Comparison of ENCODE assay signal across 21 cellular contexts in the genomic region with DNA sequence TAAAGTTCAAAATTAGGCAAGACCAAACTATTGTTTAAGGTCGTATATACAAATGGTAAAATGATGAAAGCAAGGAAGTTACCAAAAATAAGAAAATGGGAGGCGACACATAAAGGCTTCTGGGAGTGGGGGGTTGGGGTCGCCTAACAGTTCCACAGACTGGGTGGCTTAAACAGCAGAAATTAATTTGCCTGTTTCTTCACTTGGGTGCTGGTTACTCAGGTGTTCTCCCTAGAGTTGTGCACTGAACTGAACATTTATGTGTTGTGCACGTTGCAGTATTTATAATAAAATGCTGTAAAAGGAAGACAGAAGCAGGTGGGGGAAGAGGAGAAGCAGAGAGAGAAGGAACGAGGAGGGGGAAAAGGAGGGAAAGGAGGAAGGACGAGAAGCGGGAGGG. TPM values are rescaled to one million over a fixed set of nuclear protein-coding genes. Genes with fewer than 3 reads are reported as not detected.
DNase-seq lines count a peak whose midpoint lies in the region; ATAC-seq and TF ChIP-seq lines count a peak whose summit lies in the region.
"Had no signal": no experiment of that assay in that cellular context is flagged by ENCODE, and none has a peak within 500 bp of the region (broad histone marks: within the 10 kb centered on the region; RNA-seq: fewer than 3 reads in every experiment).

No MANE protein-coding gene starts in this region.

- no peaks in the 10 kb centered on the region for H3K9me2 ChIP-seq in Karpas-422 (replicated peaks; ENCODE audit: insufficient read depth, low read length)

- 35 to 44% (median 43%) methylated on average over 7 of the region's 7 CpGs for WGBS in adrenal gland, 4 donors

- no peak for TF ChIP-seq POLR2A in adrenal gland (IDR thresholded peaks at IDR 0.05)

- no peak for DNase-seq in CD14-positive monocyte (ENCODE audit: low spot score)
- DNase-seq in Karpas-422, result peak; percentile 77
- peak in 2 of 7 donors; percentile 12 to 33 for DNase-seq in adrenal gland
- DNase-seq in NCI-H128 (lab: John Stamatoyannopoulos, UW; ENCODE audit: unreplicated experiment), result no peak
- DNase-seq in posterior vena cava (ENCODE audit: low spot score), result no peak
- DNase-seq: Calu3; CD8-positive, alpha-beta memory T cell; GDM1; NCI-H1436; NCI-H187 treated with DMSO at 0.1 percent for 48 hours; NCI-H2107; NCI-H69; SHP77 had no signal

- H4K20me1 ChIP-seq in Karpas-422 (ENCODE audit: insufficient read depth, low read depth, low read length), result no peaks in the 10 kb centered on the region

- no peak overlapping the region for H3K4me3 Mint-ChIP-seq in CD14-positive monocyte
- H3K4me3 Mint-ChIP-seq: CD8-positive, alpha-beta memory T cell; T-helper 1 cell treated with Interleukin-12 subunit alpha and Interleukin-12 subunit beta and Interleukin-4 antibody, amounts not matched to agents 30 μg/mL and 1 μg/mL, for 36 hours had no signal

- H3K27ac ChIP-seq in Karpas-422 (ENCODE audit: low read length) (peak overlapping the region; percentile 92), adrenal gland (peak overlapping the region in 3 of 5 donors; percentile 39 to 70 (median 52)), neutrophil (peak overlapping the region; percentile 80)

- no peak for ATAC-seq in HG03196 (IDR thresholded peaks at IDR 0.05; ENCODE audit: unreplicated experiment)

- H3K36me3 Mint-ChIP-seq in CD14-positive monocyte, result peaks cover 0 to 6% of the 10 kb centered on the region in 2 donors

- H3K9me3 Mint-ChIP-seq in CD14-positive monocyte, result peaks cover 8 to 24% (median 19%) of the 10 kb centered on the region in 7 donors
- H3K9me3 Mint-ChIP-seq: CD8-positive, alpha-beta memory T cell; T-helper 1 cell treated with Interleukin-12 subunit alpha and Interleukin-12 subunit beta and Interleukin-4 antibody, amounts not matched to agents 30 μg/mL and 1 μg/mL, for 36 hours had no signal

- H3K4me3 ChIP-seq in Karpas-422 (ENCODE audit: low read length) (peak overlapping the region; percentile 45; the same call in 1 of the 2 replicates), adrenal gland (no peak overlapping the region), neutrophil (ENCODE audit: low read depth in 1 of 2, low read length in 1 of 2) (no peak overlapping the region)
- H3K4me3 ChIP-seq: MG63 had no signal

- H2AFZ ChIP-seq in Karpas-422 (ENCODE audit: low read length), result peak overlapping the region; percentile 18; the same call in 1 of the 2 replicates

- H3K4me1 Mint-ChIP-seq in CD14-positive monocyte, result peaks cover 20% of the 10 kb centered on the region
- H3K4me1 Mint-ChIP-seq: CD8-positive, alpha-beta memory T cell had no signal

- peak overlapping the region; percentile 7 to 95 (median 93) for H3K27ac Mint-ChIP-seq in CD14-positive monocyte
- H3K27ac Mint-ChIP-seq: T-helper 1 cell treated with Interleukin-12 subunit alpha and Interleukin-12 subunit beta and Interleukin-4 antibody, amounts not matched to agents 30 μg/mL and 1 μg/mL, for 36 hours had no signal

- TF ChIP-seq CTCF in CD14-positive monocyte (IDR thresholded peaks at IDR 0.05) (no peak), adrenal gland (IDR thresholded peaks at IDR 0.05) (no peak), neutrophil (IDR thresholded peaks at IDR 0.05) (no peak)

- H3K36me3 ChIP-seq in Karpas-422 (ENCODE audit: insufficient read depth, low read length) (no peaks in the 10 kb centered on the region; the same call in 1 of the 2 replicates), adrenal gland (replicated peaks in 1 of 2) (no peaks in the 10 kb centered on the region), neutrophil (no peaks in the 10 kb centered on the region)
- H3K36me3 ChIP-seq: MG63 had no signal

- H3K27me3 Mint-ChIP-seq in CD14-positive monocyte (ENCODE audit: low read depth in 3 of 3), result peaks cover 0 to 6% (median 1%) of the 10 kb centered on the region in 3 donors

- H3K79me2 ChIP-seq in Karpas-422 (ENCODE audit: low read length), result no peaks in the 10 kb centered on the region

- H3K9ac ChIP-seq in Karpas-422 (ENCODE audit: low read length), result peak overlapping the region; percentile 49

- H3K4me1 ChIP-seq in Karpas-422 (ENCODE audit: low read length), result peaks cover 80% of the 10 kb centered on the region
- peaks cover 0 to 11% of the 10 kb centered on the region in 2 donors for H3K4me1 ChIP-seq in adrenal gland (replicated peaks in 1 of 2)
- H3K4me1 ChIP-seq in neutrophil (ENCODE audit: control insufficient read depth in 1 of 2, insufficient read depth in 1 of 2, low read depth in 1 of 2, low read length in 1 of 2), result peaks cover 40 to 43% of the 10 kb centered on the region in 2 experiments

- intact Hi-C loops in CD14-positive monocyte (cut with micrococcal nuclease), result no loop called here
- intact Hi-C loops in adrenal gland (cut with DNase I), result no loop called here
- intact Hi-C loops in posterior vena cava (cut with DNase I), result no loop called here

- H3K27me3 ChIP-seq in Karpas-422 (ENCODE audit: low read length), result no peaks in the 10 kb centered on the region
- H3K27me3 ChIP-seq in adrenal gland, result no peaks in the 10 kb centered on the region
- H3K27me3 ChIP-seq in neutrophil, result no peaks in the 10 kb centered on the region
- H3K27me3 ChIP-seq: MG63 had no signal

- peak overlapping the region; percentile 61 for H3K4me2 ChIP-seq in Karpas-422 (ENCODE audit: low read depth, low read length, poor library complexity, severe bottlenecking)

- H3K9me3 ChIP-seq in Karpas-422 (ENCODE audit: low read length) (peaks cover 5% of the 10 kb centered on the region; the same call in 1 of the 2 replicates), adrenal gland (replicated peaks in 1 of 3) (no peaks in the 10 kb centered on the region), neutrophil (no peaks in the 10 kb centered on the region)

RNA-seq across cellular contexts. Expression of a gene that starts 10.5 kb away (rescaled TPM):
- polyA plus RNA-seq in CD14-positive monocyte, result not detected
- not detected in 2 replicates for total RNA-seq in Karpas-422 (2014; rRNA removed; shearing (Covaris generic); ENCODE audit: low replicate concordance)
- total RNA-seq in adrenal gland, result not detected
- polyA plus RNA-seq in adrenal gland, result not detected
- not detected for total RNA-seq in posterior vena cava
- total RNA-seq: Calu3; CD8-positive, alpha-beta memory T cell; LHCN-M2; NCI-H460; RPMI7951 had no signal
- polyA plus RNA-seq: BJ; CD8-positive, alpha-beta memory T cell had no signal

RNA-seq across cellular contexts. Expression of a gene that starts 25.0 kb away (rescaled TPM):
- polyA plus RNA-seq in CD14-positive monocyte (not detected), adrenal gland (1 to 10 TPM in 2 of 3 donors, not detected in 1; 1.0 to 1.1 TPM)
- total RNA-seq in Karpas-422 (2014; rRNA removed; shearing (Covaris generic); ENCODE audit: low replicate concordance), result 0.43 and 0.45 TPM in 2 replicates
- total RNA-seq in adrenal gland (1 to 10 TPM in 1 of 8 donors, under 1 TPM in 7; 0.24 to 1.3 (median 0.50) TPM), posterior vena cava (under 1 TPM; 0.51 to 0.76 TPM)
- total RNA-seq: RPMI7951 had no signal
